In genomic region chr1:67430358-67431155, GRCh38 we compare ENCODE assay signal across 8 cellular contexts. TPM values are rescaled to one million over a fixed set of nuclear protein-coding genes. Genes with fewer than 3 reads are reported as not detected.
A peak's percentile ranks its signal among the peaks of the same experiment; 100 is the strongest.
DNase-seq lines count a peak whose midpoint lies in the region; ATAC-seq and TF ChIP-seq lines count a peak whose summit lies in the region.

Gene SERBP1 (minus strand): TSS chr1:67430402. CDS start chr1:67430300, 102 bp downstream.

- under 1% methylated on average over 62 of the region's 62 CpGs for WGBS in liver

- H3K4me1 ChIP-seq in liver (ENCODE audit: control insufficient read depth in 4 of 4, insufficient read depth in 4 of 4, low read length in 3 of 4) = peaks cover 3 to 21% (median 7%) of the 10 kb centered on the region in 4 donors

- H3K36me3 ChIP-seq in liver (ENCODE audit: control insufficient read depth in 4 of 4, insufficient read depth in 3 of 4, low read depth in 1 of 4, low read length in 3 of 4) = peaks cover 2 to 6% (median 4%) of the 10 kb centered on the region in 4 donors

- H3K27me3 ChIP-seq in liver (ENCODE audit: control insufficient read depth in 4 of 4, insufficient read depth in 4 of 4, low read length in 3 of 4) = no peaks in the 10 kb centered on the region

- TF ChIP-seq RAD21 in liver (IDR thresholded peaks at IDR 0.05) = no peak

- TF ChIP-seq CTCF in C4-2B (conservative IDR thresholded peaks at IDR 0.05) (no peak), liver (IDR thresholded peaks at IDR 0.05; ENCODE audit: low read depth, low read length, missing input control) (no peak)

- peak within 1 kb of the TSS; percentile 84 to 89 for H3K9ac ChIP-seq in liver (ENCODE audit: low read depth in 1 of 2, low read length in 2 of 2)

- H3K27ac ChIP-seq in C4-2B (peak within 1 kb of the TSS; percentile 92), liver (ENCODE audit: low read depth in 1 of 2, low read length in 2 of 2) (peak within 1 kb of the TSS; percentile 95 to 98)

- H3K4me3 ChIP-seq in liver (ENCODE audit: low read depth in 1 of 3, low read length in 3 of 3) = peak within 1 kb of the TSS; percentile 91 to 99 (median 92)

- ATAC-seq in GM19397 (IDR thresholded peaks at IDR 0.05; ENCODE audit: unreplicated experiment) (peak; percentile 87), HG03571 (IDR thresholded peaks at IDR 0.05; ENCODE audit: unreplicated experiment) (peak; percentile 84)

- H3K9me3 ChIP-seq in liver (ENCODE audit: control insufficient read depth in 4 of 4, low read length in 3 of 4) = no peaks in the 10 kb centered on the region

- DNase-seq in NCI-H82 (lab: John Stamatoyannopoulos, UW) = peak; percentile 99
- peak; percentile 90 to 95 for DNase-seq in activated CD4-positive, alpha-beta T cell treated with anti-CD3 and anti-CD28 coated beads, Interleukin-2, amount 50 U/mL, for 48 hours
- DNase-seq in dermis microvascular lymphatic vessel endothelial cell (ENCODE audit: low read depth in 2 of 2) = peak; percentile 94 to 98
- DNase-seq in stimulated activated CD4-positive, alpha-beta T cell treated with anti-CD3 and anti-CD28 coated beads, Interleukin-4, amount 100 ng/mL, for 24 hours = peak; percentile 96

TF ChIP-seq in liver, 16 proteins besides CTCF, POLR2A, EP300 and RAD21:
- TF ChIP-seq NR2F2 (IDR thresholded peaks at IDR 0.05) (peak; percentile 59), HNF4G (IDR thresholded peaks at IDR 0.05) (no peak), RXRA (IDR thresholded peaks at IDR 0.05) (peak; percentile 25 to 35), TAF1 (conservative IDR thresholded peaks at IDR 0.05) (peak; percentile 61), ATF3 (IDR thresholded peaks at IDR 0.05) (no peak), YY1 (IDR thresholded peaks at IDR 0.05) (peak; percentile 99), REST (IDR thresholded peaks at IDR 0.05) (peak; percentile 68), JUND (IDR thresholded peaks at IDR 0.05) (peak in 1 of 2 donors; percentile 39), ZBTB33 (IDR thresholded peaks at IDR 0.05) (peak; percentile 89), FOXA1 (IDR thresholded peaks at IDR 0.05) (no peak), FOXA2 (IDR thresholded peaks at IDR 0.05) (no peak), GABPA (IDR thresholded peaks at IDR 0.05 in 1 of 2, conservative IDR thresholded peaks at IDR 0.05 in 1 of 2) (peak; percentile 76 to 93), EGR1 (IDR thresholded peaks at IDR 0.05; ENCODE audit: low read depth in 2 of 2) (no peak), HNF4A (conservative IDR thresholded peaks at IDR 0.05) (peak in 1 of 2 donors; percentile 27), MAX (IDR thresholded peaks at IDR 0.05) (peak; percentile 92), SP1 (IDR thresholded peaks at IDR 0.05) (peak; percentile 64)

RNA-seq across cellular contexts. Expression of gene SERBP1, which starts in this region (rescaled TPM):
- total RNA-seq in dermis microvascular lymphatic vessel endothelial cell (134 and 148 TPM in 2 replicates), liver (100 to 1,000 TPM; 134 to 140 TPM)
- 10 to 100 TPM; 66.6 to 99.1 TPM for polyA plus RNA-seq in liver

Comparison
In these comparisons a context has a peak if more than half of its experiments do, and no peak if none do; other contexts are left out.
1. Peak in every context shown above with its lines: DNase-seq, ATAC-seq, H3K4me3 ChIP-seq and H3K27ac ChIP-seq.